8 cellular contexts compared by ENCODE assay signal in the genomic region with DNA sequence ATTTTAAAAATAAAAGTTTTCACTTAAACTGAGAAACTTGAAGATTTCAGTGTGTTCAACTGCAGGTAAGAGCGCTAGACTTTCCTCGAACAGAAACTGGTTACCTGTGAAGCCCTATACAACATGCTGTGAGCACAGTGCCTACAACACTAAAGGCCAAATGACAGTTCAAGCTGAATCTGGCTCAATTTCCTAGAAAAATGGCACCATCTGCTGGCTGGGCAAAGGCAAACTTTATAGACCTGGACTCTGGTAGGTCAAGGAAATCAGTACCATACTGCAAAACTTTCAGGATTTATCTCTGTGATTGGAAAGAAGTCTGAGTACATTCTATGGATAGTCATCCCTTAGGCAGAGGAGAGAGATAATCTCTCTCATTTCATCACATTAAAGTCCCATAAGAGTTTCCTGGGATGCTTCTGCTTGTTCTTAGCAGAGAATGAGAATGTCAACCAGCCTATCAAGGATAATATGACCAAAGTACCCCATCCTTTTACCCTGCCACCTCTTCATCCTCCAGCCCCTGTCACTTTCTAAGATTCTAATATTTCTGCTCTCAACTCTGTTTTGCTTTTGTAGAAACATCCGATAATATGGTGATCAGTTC. TPM values are rescaled to one million over a fixed set of nuclear protein-coding genes. Genes with fewer than 3 reads are reported as not detected.
DNase-seq lines count a peak whose midpoint lies in the region; ATAC-seq, FAIRE-seq and TF ChIP-seq lines count a peak whose summit lies in the region.

No MANE protein-coding gene starts in this region.

- WGBS in GM12878 (ENCODE audit: insufficient coverage, insufficient replicate concordance, low lambda C conversion rate, missing lambda C conversion rate): 49% methylated on average over 3 of the region's 3 CpGs

- H3K9ac ChIP-seq in GM12878 (ENCODE audit: control insufficient read depth, insufficient read depth, low read length): no peak overlapping the region

- RAD21 ChIA-PET in GM12878 (lab: Charles Lee; ENCODE audit: unreplicated experiment): interaction anchor here (2.1 kb wide), 1 partner anchor 177 kb away, joined by 9 read pairs; no protein-coding TSS in a partner anchor

- H3K4me1 ChIP-seq in GM12878 (ENCODE audit: control insufficient read depth, insufficient read depth, low read length): no peaks in the 10 kb centered on the region

- H3K79me2 ChIP-seq in GM12878 (ENCODE audit: control insufficient read depth, insufficient read depth, low read length): no peaks in the 10 kb centered on the region

- H4K20me1 ChIP-seq in GM12878 (ENCODE audit: control insufficient read depth, insufficient read depth): no peaks in the 10 kb centered on the region

- no peaks in the 10 kb centered on the region for H3K9me3 ChIP-seq in GM12878 (replicated peaks; ENCODE audit: control insufficient read depth, insufficient read depth, low read length)

- in situ Hi-C loops in GM12878 (cut with MboI): loop anchor here (10.0 kb wide), 1 partner anchor 183 kb away; no protein-coding TSS in a partner anchor

- no peak overlapping the region for H3K27ac ChIP-seq in GM12878 (ENCODE audit: control insufficient read depth, insufficient read depth)

- no peak overlapping the region for H3K4me3 ChIP-seq in BJ (ENCODE audit: low read depth, low read length)
- no peak overlapping the region for H3K4me3 ChIP-seq in GM12878

- no peak for FAIRE-seq in GM12878 (lab: Jason Lieb, UNC)

- no peak overlapping the region for H3K4me2 ChIP-seq in GM12878 (ENCODE audit: control insufficient read depth, insufficient read depth)

- TF ChIP-seq POLR2A in GM12878 (IDR thresholded peaks at IDR 0.05; ENCODE audit: low read depth, low read length): no peak

- peak; percentile 63 for TF ChIP-seq CTCF in BJ (IDR thresholded peaks at IDR 0.05; ENCODE audit: insufficient read depth, low read depth, low read length)
- TF ChIP-seq CTCF in GM20000 (IDR thresholded peaks at IDR 0.05; ENCODE audit: extremely low read depth, missing control alignments): peak; percentile 25
- TF ChIP-seq CTCF in GM12878 (IDR thresholded peaks at IDR 0.05 in 2 of 3, conservative IDR thresholded peaks at IDR 0.05 in 1 of 3; ENCODE audit: control insufficient read depth in 2 of 3, extremely low read depth in 1 of 3, insufficient read depth in 1 of 3, low read depth in 3 of 3, low read length in 3 of 3): peak; percentile 43 to 67 (median 50); a peak in 5 of 6 replicates

- CTCF ChIA-PET in BJ (lab: Yijun Ruan, JAX) (interaction anchor here (0.6 to 7.4 kb wide), 9 partner anchors 9 to 232 kb away, joined by 3 to 159 read pairs (median 4); no protein-coding TSS in a partner anchor), GM12878 (lab: Yijun Ruan, JAX) (interaction anchor here (1.0 to 1.7 kb wide), 6 partner anchors 9 to 230 kb away, joined by 3 to 11 read pairs (median 6); no protein-coding TSS in a partner anchor)

- no TSS peak for BruUV-seq in GM12878 (replicated peaks; lab: Mats Ljungman, UMichigan)

- H3K27me3 ChIP-seq in BJ (ENCODE audit: control insufficient read depth, insufficient read depth, low read length) (no peaks in the 10 kb centered on the region; the same call in 1 of the 2 replicates), GM12878 (replicated peaks in 1 of 2; ENCODE audit: control insufficient read depth in 2 of 2, insufficient read depth in 2 of 2, low read length in 1 of 2) (no peaks in the 10 kb centered on the region; a peak in 1 of 4 replicates)

- intact Hi-C loops in GM12878 (cut with micrococcal nuclease; ENCODE audit: unreplicated experiment): loop anchor here (1.0 to 5.0 kb wide), 3 partner anchors 100 to 230 kb away; no protein-coding TSS in a partner anchor
- intact Hi-C loops in left colon (cut with DNase I, micrococcal nuclease): loop anchor here in 1 of 2 donors (5.0 kb wide), 1 partner anchor 175 kb away; no protein-coding TSS in a partner anchor
- intact Hi-C loops in posterior vena cava (cut with DNase I): loop anchor here in 1 of 2 donors (10.0 kb wide), 1 partner anchor 73 kb away; no protein-coding TSS in a partner anchor

- POLR2A ChIA-PET in BJ (lab: Charles Lee): no interaction called here
- POLR2A ChIA-PET in GM12878 (lab: Charles Lee): no interaction called here

- ATAC-seq in GM12878 (peak; percentile 87), left colon (peak; percentile 98), GM21367 (IDR thresholded peaks at IDR 0.05; ENCODE audit: unreplicated experiment) (no peak), HG02759 (IDR thresholded peaks at IDR 0.05; ENCODE audit: unreplicated experiment) (no peak)

- SMC1A ChIA-PET in GM12878 (lab: Charles Lee; ENCODE audit: uncharacterized antibody, unreplicated experiment): interaction anchor here (1.3 to 1.4 kb wide), 2 partner anchors 175 to 178 kb away, joined by 8 to 10 read pairs; no protein-coding TSS in a partner anchor

- no peak overlapping the region for H2AFZ ChIP-seq in GM12878 (ENCODE audit: control insufficient read depth, low read depth, low read length)

- H3K36me3 ChIP-seq in BJ (ENCODE audit: control insufficient read depth, insufficient read depth, low read length) (no peaks in the 10 kb centered on the region), GM12878 (ENCODE audit: control insufficient read depth in 2 of 2, insufficient read depth in 2 of 2, low read length in 1 of 2) (no peaks in the 10 kb centered on the region)

- TF ChIP-seq EP300 in GM12878 (IDR thresholded peaks at IDR 0.05; ENCODE audit: borderline replicate concordance in 1 of 2, control insufficient read depth in 1 of 2, low read depth in 2 of 2, low read length in 2 of 2): no peak

- no peak for DNase-seq in BJ (ENCODE audit: low read depth)
- DNase-seq in GM20000 (ENCODE audit: low spot score): peak; percentile 43
- peak; percentile 80 for DNase-seq in NCI-H2107 treated with DMSO at 0.1 percent for 48 hours (lab: John Stamatoyannopoulos, UW; ENCODE audit: unreplicated experiment)
- DNase-seq in GM12878 (ENCODE audit: low read depth, low spot score): peak; percentile 5
- peak; percentile 41 to 42 for DNase-seq in left colon
- no peak for DNase-seq in posterior vena cava (ENCODE audit: low spot score)

- TF ChIP-seq RAD21 in GM12878 (IDR thresholded peaks at IDR 0.05; ENCODE audit: insufficient read depth, low read depth, low read length): peak; percentile 81

TF ChIP-seq in GM12878, 131 proteins besides CTCF, POLR2A, EP300 and RAD21:
- TF ChIP-seq JUND (IDR thresholded peaks at IDR 0.05; ENCODE audit: low read depth, low read length): no peak
- TF ChIP-seq SMC3 (IDR thresholded peaks at IDR 0.05; ENCODE audit: borderline replicate concordance, low read length): peak; percentile 87; the same call in 1 of the 2 replicates

RNA-seq across cellular contexts. Expression of a gene that starts 31.8 kb away (rescaled TPM):
- polyA plus RNA-seq in BJ (2011; rRNA removed) (not detected in 2 replicates), GM12878 (2011; rRNA removed) (not detected in 2 replicates), GM12878 (2014; fragmentation: Illumina TruSeq; extraction: Trizol) (not detected in 2 replicates), GM12878 (2014; fragmentation: Nextera tagmentation; extraction: Ambion mirVana) (not detected), GM12878 (2014; rRNA removed) (not detected in 2 replicates), GM12878 (2016; fragmentation: Nextera tagmentation; extraction: Ambion mirVana) (not detected)
- not detected in 2 replicates for polyA minus RNA-seq in BJ (2011; rRNA and poly(A)+ RNA removed)
- not detected in 2 replicates for total RNA-seq in GM12878 (2013; cell fraction: nucleolus; rRNA removed)
- total RNA-seq in GM12878 (2014; rRNA removed) (not detected in 2 replicates), GM12878 (2014; rRNA removed; fragmentation: Illumina TruSeq; extraction: Trizol) (not detected in 2 replicates), GM12878 (2021) (not detected in 2 replicates), left colon (not detected), posterior vena cava (not detected)
- polyA plus RNA-seq in GM12878 (2011; ENCODE audit: low read depth): not detected
- not detected in 2 replicates for polyA plus RNA-seq in GM12878 (2011; cell fraction: cytosol; rRNA removed)
- polyA plus RNA-seq in GM12878 (2011; cell fraction: nucleus; rRNA removed): not detected in 2 replicates
- not detected in 2 replicates for polyA plus RNA-seq in GM12878 (2012)
- not detected in 2 replicates for polyA minus RNA-seq in GM12878 (2011; rRNA and poly(A)+ RNA removed)
- polyA minus RNA-seq in GM12878 (2011; cell fraction: cytosol; rRNA and poly(A)+ RNA removed): not detected in 2 replicates
- polyA minus RNA-seq in GM12878 (2011; cell fraction: nucleus; rRNA and poly(A)+ RNA removed): not detected in 2 replicates

Comparison
In these comparisons a context has a peak if more than half of its experiments do, and no peak if none do; other contexts are left out.
1. DNase-seq: peak in GM20000 (single experiment), NCI-H2107 treated with DMSO at 0.1 percent for 48 hours (single experiment), GM12878 (single experiment) and left colon (2 of 2); none in BJ (single experiment) and posterior vena cava (single experiment).
2. ATAC-seq: peak in GM12878 (single experiment) and left colon (single experiment); none in GM21367 (single experiment) and HG02759 (single experiment).
3. Peak in every context shown above with its lines, with median percentiles within 50 percentile points of each other: CTCF ChIP-seq.